Comparison of ENCODE assay signal across 18 cellular contexts in genomic region chr9:135736265-135736978, GRCh38. TPM values are rescaled to one million over a fixed set of nuclear protein-coding genes. Genes with fewer than 3 reads are reported as not detected.
A peak's percentile ranks its signal among the peaks of the same experiment; 100 is the strongest.
DNase-seq lines count a peak whose midpoint lies in the region; ATAC-seq, FAIRE-seq and TF ChIP-seq lines count a peak whose summit lies in the region.
"Had no signal": no experiment of that assay in that cellular context is flagged by ENCODE, and none has a peak within 500 bp of the region (broad histone marks: within the 10 kb centered on the region; RNA-seq: fewer than 3 reads in every experiment).

No MANE protein-coding gene starts in this region.

- H3K9me1 ChIP-seq in endothelial cell of umbilical vein (replicated peaks; ENCODE audit: control insufficient read depth, extremely low read depth, insufficient read depth, low read length) = no peaks in the 10 kb centered on the region

- no peak overlapping the region for H3K4me2 ChIP-seq in endothelial cell of umbilical vein (ENCODE audit: insufficient read depth, low read length)
- H3K4me2 ChIP-seq in trophoblast cell (ENCODE audit: low read length) = peak overlapping the region; percentile 9

- ATAC-seq in HG03432 (IDR thresholded peaks at IDR 0.05; ENCODE audit: unreplicated experiment) = no peak
- ATAC-seq: Right ventricle myocardium inferior had no signal

- TF ChIP-seq CTCF in endothelial cell of umbilical vein (IDR thresholded peaks at IDR 0.05; ENCODE audit: extremely low read depth in 1 of 2, insufficient read depth in 1 of 2, low read depth in 1 of 2, low read length in 2 of 2) (no peak), tibial nerve (IDR thresholded peaks at IDR 0.05) (no peak)

- H3K9ac ChIP-seq in NT2/D1 (ENCODE audit: insufficient read length, low read depth) (peak overlapping the region; percentile 42), endothelial cell of umbilical vein (replicated peaks; ENCODE audit: extremely low read depth, insufficient read depth, low read length) (no peak overlapping the region), trophoblast cell (ENCODE audit: low read length) (no peak overlapping the region)

- H3K36me3 ChIP-seq in NT2/D1 (ENCODE audit: insufficient read depth, insufficient read length, low read length) (no peaks in the 10 kb centered on the region), endothelial cell of umbilical vein (ENCODE audit: control insufficient read depth in 2 of 2, extremely low read depth in 1 of 2, insufficient read depth in 2 of 2, low read length in 2 of 2) (no peaks in the 10 kb centered on the region), trophoblast cell (ENCODE audit: control insufficient read depth in 1 of 2, insufficient read depth in 2 of 2, low read length in 2 of 2) (no peaks in the 10 kb centered on the region), tibial nerve (no peaks in the 10 kb centered on the region)

- H3K23ac ChIP-seq in trophoblast cell (ENCODE audit: low read length) = no peak overlapping the region

- no peak overlapping the region for H3K4ac ChIP-seq in trophoblast cell (ENCODE audit: low read depth, low read length)

- peak overlapping the region; percentile 31 for H3K4me3 ChIP-seq in NT2/D1 (ENCODE audit: insufficient read length, low read depth)
- H3K4me3 ChIP-seq in endothelial cell of umbilical vein (replicated peaks in 1 of 3; ENCODE audit: insufficient read depth in 1 of 3, low read depth in 1 of 3, low read length in 3 of 3) = no peak overlapping the region
- no peak overlapping the region for H3K4me3 ChIP-seq in trophoblast cell (ENCODE audit: low read depth, low read length)
- no peak overlapping the region for H3K4me3 ChIP-seq in tibial nerve

- no peak overlapping the region for H2BK120ac ChIP-seq in trophoblast cell (ENCODE audit: insufficient read depth, low read length, poor library complexity)

- TF ChIP-seq EP300 in tibial nerve (IDR thresholded peaks at IDR 0.05) = no peak

- peaks cover 30% of the 10 kb centered on the region for H3K4me1 ChIP-seq in NT2/D1 (ENCODE audit: insufficient read depth, insufficient read length)
- no peaks in the 10 kb centered on the region for H3K4me1 ChIP-seq in endothelial cell of umbilical vein (ENCODE audit: control insufficient read depth, extremely low read depth, insufficient read depth, low read length)
- H3K4me1 ChIP-seq in trophoblast cell (ENCODE audit: control insufficient read depth in 1 of 2, insufficient read depth in 2 of 2, low read length in 2 of 2) = no peaks in the 10 kb centered on the region
- no peaks in the 10 kb centered on the region for H3K4me1 ChIP-seq in tibial nerve

- CTCF ChIA-PET in endothelial cell of umbilical vein (lab: Charles Lee) = no interaction called here

- POLR2A ChIA-PET in endothelial cell of umbilical vein (lab: Charles Lee) = no interaction called here

- dilution Hi-C loops in endothelial cell of umbilical vein (cut with MboI; ENCODE audit: extremely low pct_ligation_motif_present, low sequenced_read_pairs) = no loop called here

- no peaks in the 10 kb centered on the region for H4K20me1 ChIP-seq in endothelial cell of umbilical vein (replicated peaks; ENCODE audit: control insufficient read depth, extremely low read depth, insufficient read depth, low read length)

- BruUV-seq in endothelial cell of umbilical vein (replicated peaks; lab: Mats Ljungman, UMichigan) = no TSS peak

- H3K9me3 ChIP-seq in NT2/D1 (ENCODE audit: insufficient read depth, low read length) = peaks cover 26% of the 10 kb centered on the region; the same call in 1 of the 2 replicates
- peaks cover 2% of the 10 kb centered on the region for H3K9me3 ChIP-seq in endothelial cell of umbilical vein (replicated peaks; ENCODE audit: control insufficient read depth, insufficient read depth, low read length)
- peaks cover 28% of the 10 kb centered on the region for H3K9me3 ChIP-seq in trophoblast cell (ENCODE audit: insufficient read depth, low read depth, low read length)
- H3K9me3 ChIP-seq in tibial nerve = peaks cover 0 to 22% (median 0%) of the 10 kb centered on the region in 4 donors

- H3K14ac ChIP-seq in trophoblast cell (ENCODE audit: low read length) = no peak overlapping the region

- H3K27ac ChIP-seq in endothelial cell of umbilical vein (ENCODE audit: insufficient read depth, low read depth, low read length) (no peak overlapping the region), trophoblast cell (ENCODE audit: low read depth, low read length) (no peak overlapping the region), tibial nerve (no peak overlapping the region)

- no CpG with 5 or more reads among the region's 78 CpGs for WGBS in trophoblast cell (ENCODE audit: extremely low coverage, insufficient coverage, insufficient read length)
- 0 to 3% methylated on average over 21 to 30 of the region's 78 CpGs for whole genome bisulfite sequencing in tibial nerve, 2 donors

- H4K12ac ChIP-seq in trophoblast cell (ENCODE audit: low read depth, low read length) = no peak overlapping the region

- H2AFZ ChIP-seq in endothelial cell of umbilical vein (ENCODE audit: low read depth, low read length) (no peak overlapping the region), trophoblast cell (ENCODE audit: insufficient read depth, low read length, poor library complexity) (no peak overlapping the region)

- H2BK12ac ChIP-seq in trophoblast cell (ENCODE audit: low read length) = no peak overlapping the region

- TF ChIP-seq POLR2A in endothelial cell of umbilical vein (IDR thresholded peaks at IDR 0.05; ENCODE audit: low read depth, low read length) (no peak), tibial nerve (IDR thresholded peaks at IDR 0.05) (no peak)

- intact Hi-C loops in endothelial cell of umbilical vein (cut with micrococcal nuclease) = loop anchor here (5.0 kb wide), 1 partner anchor 34 kb away; the partner anchor contains the start of gene KCNT1

- FAIRE-seq in endothelial cell of umbilical vein (lab: Jason Lieb, UNC) = no peak
- FAIRE-seq: H54 had no signal

- H3K79me1 ChIP-seq in trophoblast cell (ENCODE audit: low read length) = no peaks in the 10 kb centered on the region

- no peak overlapping the region for H4K91ac ChIP-seq in trophoblast cell (ENCODE audit: low read depth, low read length)

- DNase-seq in NCI-H2171 treated with DMSO at 0.1 percent for 48 hours (lab: John Stamatoyannopoulos, UW) = peak; percentile 30
- no peak for DNase-seq in NCI-H2171 (lab: John Stamatoyannopoulos, UW)
- no peak for DNase-seq in NT2/D1 (ENCODE audit: low read depth, low spot score)
- DNase-seq in endothelial cell of umbilical vein (ENCODE audit: low read depth, low spot score) = no peak
- DNase-seq in trophoblast cell = no peak
- DNase-seq in T-helper 1 cell = no peak
- no peak for DNase-seq in tibial nerve (ENCODE audit: low spot score in 2 of 2)
- DNase-seq: ACHN; CD4-positive, CD25-positive, alpha-beta regulatory T cell; DND-41; GF-D8; Karpas-422; NCI-H1436 treated with DMSO at 0.1 percent for 48 hours; NCI-H2081 treated with DMSO at 0.1 percent for 48 hours; NCI-H82 had no signal

- H3K18ac ChIP-seq in trophoblast cell (ENCODE audit: low read length) = no peak overlapping the region

- H2BK5ac ChIP-seq in trophoblast cell (ENCODE audit: low read depth, low read length, poor library complexity) = no peak overlapping the region

- no peak overlapping the region for H4K8ac ChIP-seq in trophoblast cell (ENCODE audit: low read depth, low read length)

- H3K79me2 ChIP-seq in endothelial cell of umbilical vein (ENCODE audit: control insufficient read depth, insufficient read depth, low read length) = no peaks in the 10 kb centered on the region
- no peaks in the 10 kb centered on the region for H3K79me2 ChIP-seq in trophoblast cell (ENCODE audit: control insufficient read depth, insufficient read depth, low read length, poor library complexity)

- H3K27me3 ChIP-seq in NT2/D1 (ENCODE audit: insufficient read depth, insufficient read length) = peaks cover 39% of the 10 kb centered on the region
- peaks cover 2 to 7% of the 10 kb centered on the region in 2 experiments for H3K27me3 ChIP-seq in endothelial cell of umbilical vein (ENCODE audit: control insufficient read depth in 2 of 2, insufficient read depth in 2 of 2, low read length in 2 of 2)
- H3K27me3 ChIP-seq in trophoblast cell (ENCODE audit: insufficient read depth, low read length) = peaks cover 21% of the 10 kb centered on the region
- H3K27me3 ChIP-seq in tibial nerve = peaks cover 0 to 55% of the 10 kb centered on the region in 2 donors

- no peak overlapping the region for H2AK5ac ChIP-seq in trophoblast cell (ENCODE audit: low read length)

TF ChIP-seq in endothelial cell of umbilical vein, 7 proteins besides CTCF, POLR2A, EP300 and RAD21:
- TF ChIP-seq EZH2 (IDR thresholded peaks at IDR 0.05; ENCODE audit: borderline replicate concordance, low read depth, low read length, severe bottlenecking) (peak; percentile 56), POLR2AphosphoS5 (IDR thresholded peaks at IDR 0.05; ENCODE audit: insufficient read depth, low read depth, low read length) (no peak)

RNA-seq across cellular contexts. Expression of gene KCNT1, which starts 34.4 kb away (rescaled TPM):
- total RNA-seq in endothelial cell of umbilical vein (not detected in 2 replicates), tibial nerve (under 1 TPM in 2 of 4 donors, not detected in 2; under 0.01 to 0.39 TPM)
- not detected in 2 replicates for polyA plus RNA-seq in endothelial cell of umbilical vein
- not detected in 2 replicates for polyA plus RNA-seq in endothelial cell of umbilical vein (2011; cell fraction: cytosol; rRNA removed)
- not detected in 2 replicates for polyA plus RNA-seq in endothelial cell of umbilical vein (2011; cell fraction: nucleus; rRNA removed)
- 0.12 TPM in 1 of 2 replicates, not detected in the other for polyA plus RNA-seq in endothelial cell of umbilical vein (2012)
- polyA minus RNA-seq in endothelial cell of umbilical vein = not detected in 2 replicates
- polyA minus RNA-seq in endothelial cell of umbilical vein (2011; cell fraction: cytosol; rRNA and poly(A)+ RNA removed) = not detected
- not detected in 2 replicates for polyA minus RNA-seq in endothelial cell of umbilical vein (2011; cell fraction: nucleus; rRNA and poly(A)+ RNA removed)
- polyA plus RNA-seq in trophoblast cell (2013) = 0.05 and 0.06 TPM in 2 replicates
- total RNA-seq: CD4-positive, CD25-positive, alpha-beta regulatory T cell had no signal
- polyA plus RNA-seq: CD4-positive, CD25-positive, alpha-beta regulatory T cell had no signal

RNA-seq across cellular contexts. Expression of gene SOHLH1, which starts 37.1 kb away (rescaled TPM):
- total RNA-seq in endothelial cell of umbilical vein = not detected in 2 replicates
- not detected in 2 replicates for polyA plus RNA-seq in endothelial cell of umbilical vein
- not detected in 2 replicates for polyA plus RNA-seq in endothelial cell of umbilical vein (2011; cell fraction: cytosol; rRNA removed)
- not detected in 2 replicates for polyA plus RNA-seq in endothelial cell of umbilical vein (2011; cell fraction: nucleus; rRNA removed)
- not detected in 2 replicates for polyA plus RNA-seq in endothelial cell of umbilical vein (2012)
- not detected in 2 replicates for polyA minus RNA-seq in endothelial cell of umbilical vein
- not detected for polyA minus RNA-seq in endothelial cell of umbilical vein (2011; cell fraction: cytosol; rRNA and poly(A)+ RNA removed)
- polyA minus RNA-seq in endothelial cell of umbilical vein (2011; cell fraction: nucleus; rRNA and poly(A)+ RNA removed) = not detected in 2 replicates
- 0.04 and 0.06 TPM in 2 replicates for polyA plus RNA-seq in trophoblast cell (2013)
- not detected for total RNA-seq in tibial nerve
- total RNA-seq: CD4-positive, CD25-positive, alpha-beta regulatory T cell; Right ventricle myocardium inferior had no signal
- polyA plus RNA-seq: CD4-positive, CD25-positive, alpha-beta regulatory T cell had no signal
